In genomic region chr3:170180952-170181876, GRCh38 we compare ENCODE assay signal across 8 cellular contexts. TPM values are rescaled to one million over a fixed set of nuclear protein-coding genes. Genes with fewer than 3 reads are reported as not detected.
DNase-seq lines count a peak whose midpoint lies in the region; ATAC-seq and TF ChIP-seq lines count a peak whose summit lies in the region.

Gene PHC3 (minus strand): TSS chr3:170181733. CDS start chr3:170181715, 18 bp downstream.

- H3K4me1 ChIP-seq in iPS-18a (ENCODE audit: control insufficient read depth, low read depth, low read length) = no peaks in the 10 kb centered on the region
- H3K4me1 ChIP-seq in skeletal muscle satellite cell (ENCODE audit: control insufficient read depth, insufficient read depth, low read length) = peaks cover 11% of the 10 kb centered on the region

- H3K27me3 ChIP-seq in AG04450 (ENCODE audit: control insufficient read depth, insufficient read depth, low read length) (no peaks in the 10 kb centered on the region), iPS-18a (ENCODE audit: control insufficient read depth, insufficient read depth, low read length) (no peaks in the 10 kb centered on the region), skeletal muscle satellite cell (ENCODE audit: control insufficient read depth, insufficient read depth, low read length) (no peaks in the 10 kb centered on the region)

- DNase-seq in AG04450 (ENCODE audit: low read depth, low spot score) = peak; percentile 54
- peak; percentile 90 for DNase-seq in NCI-H2196 treated with DMSO at 0.1 percent for 48 hours (lab: John Stamatoyannopoulos, UW; ENCODE audit: unreplicated experiment)
- DNase-seq in T47D (ENCODE audit: low read depth in 1 of 2, low spot score in 1 of 2) = peak; percentile 97 to 99

- TF ChIP-seq CTCF in AG04450 (IDR thresholded peaks at IDR 0.05; ENCODE audit: low read depth, low read length) (0 out of 2 replicates have a peak, but pooled peaks have one; percentile 5), VCaP (conservative IDR thresholded peaks at IDR 0.05) (no peak)

- POLR2A ChIA-PET in AG04450 (lab: Yijun Ruan, JAX) = interaction anchor here (0.6 to 1.1 kb wide), 3 partner anchors 54 to 236 kb away, joined by 3 to 4 read pairs (median 3); no protein-coding TSS in a partner anchor

- CTCF ChIA-PET in AG04450 (lab: Charles Lee) = interaction anchor here (0.5 to 0.7 kb wide), 2 partner anchors 8 to 372 kb away, joined by 3 to 5 read pairs; no protein-coding TSS in a partner anchor

- H3K27ac ChIP-seq in AG04450 (ENCODE audit: low read depth, low read length) = peak within 1 kb of the TSS; percentile 89
- peak within 1 kb of the TSS; percentile 93 for H3K27ac ChIP-seq in VCaP
- peak within 1 kb of the TSS; percentile 88 for H3K27ac ChIP-seq in iPS-18a (ENCODE audit: low read length)

- peak; percentile 77 for ATAC-seq in GM18907 (IDR thresholded peaks at IDR 0.05; ENCODE audit: unreplicated experiment)
- peak; percentile 69 for ATAC-seq in HG03139 (IDR thresholded peaks at IDR 0.05; ENCODE audit: unreplicated experiment)

- H3K4me2 ChIP-seq in skeletal muscle satellite cell (ENCODE audit: low read length) = peak within 1 kb of the TSS; percentile 82

- in situ Hi-C loops in T47D (cut with HindIII; ENCODE audit: low pct_unique_long_range_greater_than_20kb, low sequenced_read_pairs) = no loop called here

- peak within 1 kb of the TSS; percentile 98 for H3K4me3 ChIP-seq in AG04450 (ENCODE audit: low read depth, low read length)
- H3K4me3 ChIP-seq in iPS-18a (ENCODE audit: low read length) = peak within 1 kb of the TSS; percentile 98
- H3K4me3 ChIP-seq in skeletal muscle satellite cell (ENCODE audit: low read length) = peak within 1 kb of the TSS; percentile 80

- peak within 1 kb of the TSS; percentile 94 for H3K9ac ChIP-seq in iPS-18a (ENCODE audit: low read length)
- peak within 1 kb of the TSS; percentile 92 for H3K9ac ChIP-seq in skeletal muscle satellite cell (ENCODE audit: low read depth, low read length)

- H3K9me3 ChIP-seq in AG04450 (ENCODE audit: control insufficient read depth, insufficient read depth, low read length) (peaks cover 5% of the 10 kb centered on the region; the same call in 1 of the 2 replicates), iPS-18a (ENCODE audit: control insufficient read depth, low read depth, low read length) (no peaks in the 10 kb centered on the region), skeletal muscle satellite cell (replicated peaks; ENCODE audit: low read length) (no peaks in the 10 kb centered on the region)

- peaks cover 22% of the 10 kb centered on the region for H3K36me3 ChIP-seq in iPS-18a (ENCODE audit: control insufficient read depth, low read depth, low read length)
- peaks cover 24% of the 10 kb centered on the region for H3K36me3 ChIP-seq in skeletal muscle satellite cell (ENCODE audit: insufficient read depth, low read length)

RNA-seq across cellular contexts. Expression of gene PHC3, which starts in this region (rescaled TPM):
- 49.9 and 58.0 TPM in 2 replicates for polyA plus RNA-seq in AG04450 (2011; rRNA removed)
- polyA minus RNA-seq in AG04450 (2011; rRNA and poly(A)+ RNA removed) = 164 and 213 TPM in 2 replicates
- total RNA-seq in skeletal muscle satellite cell (2012; rRNA removed) = 18.0 and 20.3 TPM in 2 replicates

Comparison
In these comparisons a context has a peak if more than half of its experiments do, and no peak if none do; other contexts are left out.
1. Peak in every context shown above with its lines: DNase-seq, ATAC-seq, H3K4me3 ChIP-seq and H3K27ac ChIP-seq.